Comparison of ENCODE assay signal across 8 cellular contexts in genomic region chr22:37930270-37930951, GRCh38. TPM values are rescaled to one million over a fixed set of nuclear protein-coding genes. Genes with fewer than 3 reads are reported as not detected.
A peak's percentile ranks its signal among the peaks of the same experiment; 100 is the strongest.
DNase-seq lines count a peak whose midpoint lies in the region; ATAC-seq, FAIRE-seq and TF ChIP-seq lines count a peak whose summit lies in the region.

No MANE protein-coding gene starts in this region.

- no peak overlapping the region for H3K4me2 ChIP-seq in HepG2 (ENCODE audit: low read depth, low read length)

- no peak for TF ChIP-seq EP300 in HepG2 (IDR thresholded peaks at IDR 0.05; ENCODE audit: low read depth in 2 of 2, low read length in 2 of 2)
- TF ChIP-seq EP300 in HepG2 (CRISPR knock-in tag; IDR thresholded peaks at IDR 0.05; ENCODE audit: borderline replicate concordance): no peak

- no peaks in the 10 kb centered on the region for H3K27me3 Mint-ChIP-seq in progenitor cell of endocrine pancreas

- peak; percentile 61 for TF ChIP-seq CTCF in HepG2 (CRISPR knock-in tag; IDR thresholded peaks at IDR 0.05)
- no peak for TF ChIP-seq CTCF in progenitor cell of endocrine pancreas (IDR thresholded peaks at IDR 0.05; ENCODE audit: unreplicated experiment)

- H3K4me3 Mint-ChIP-seq in progenitor cell of endocrine pancreas (ENCODE audit: low read depth): no peak overlapping the region

- DNase-seq in AG08396 (ENCODE audit: low spot score) (peak; percentile 77), GM19239 (ENCODE audit: insufficient read length, low spot score) (peak; percentile 57), HepG2 (ENCODE audit: low spot score) (no peak), progenitor cell of endocrine pancreas (ENCODE audit: low spot score, unreplicated experiment) (no peak), SIG-M5 treated with dmso at 0.1 percent for 504 hours (lab: John Stamatoyannopoulos, UW; ENCODE audit: unreplicated experiment) (no peak)
- DNase-seq in effector memory CD4-positive, alpha-beta T cell: no peak

- no peak overlapping the region for H3K27ac Mint-ChIP-seq in progenitor cell of endocrine pancreas

- no peaks in the 10 kb centered on the region for H3K9me3 ChIP-seq in HepG2 (ENCODE audit: low read length)
- no peaks in the 10 kb centered on the region for H3K9me3 ChIP-seq in effector memory CD4-positive, alpha-beta T cell (ENCODE audit: control insufficient read depth, low read length)

- TF ChIP-seq RAD21 in HepG2 (CRISPR knock-in tag; IDR thresholded peaks at IDR 0.05): no peak

- CTCF ChIA-PET in HepG2 (lab: Yijun Ruan, JAX; ENCODE audit: low intra/inter-chr PET ratio, low total read pairs): interaction anchor here (1.1 kb wide), 1 partner anchor 113 kb away, joined by 5 read pairs; no protein-coding TSS in a partner anchor

- peaks cover 10% of the 10 kb centered on the region for H3K36me3 Mint-ChIP-seq in progenitor cell of endocrine pancreas (ENCODE audit: insufficient read depth)

- in situ Hi-C loops in HepG2 (cut with HindIII; ENCODE audit: extremely low pct_ligation_motif_present, low pct_unique_long_range_greater_than_20kb): loop anchor here (10.0 kb wide), 1 partner anchor 116 kb away; no protein-coding TSS in a partner anchor

- BruUV-seq in HepG2 (replicated peaks; lab: Mats Ljungman, UMichigan): no TSS peak

- H3K4me3 ChIP-seq in HepG2 (replicated peaks in 1 of 3; ENCODE audit: insufficient read depth in 1 of 3, low read depth in 2 of 3, low read length in 3 of 3): no peak overlapping the region
- no peak overlapping the region for H3K4me3 ChIP-seq in effector memory CD4-positive, alpha-beta T cell (ENCODE audit: insufficient read depth, low read depth, low read length, poor library complexity, severe bottlenecking)

- no peak overlapping the region for H2AFZ ChIP-seq in HepG2 (ENCODE audit: low read length)

- WGBS in HepG2 (ENCODE audit: low lambda C conversion rate): 95% methylated on average over 11 of the region's 11 CpGs

- no peaks in the 10 kb centered on the region for H4K20me1 ChIP-seq in HepG2 (ENCODE audit: insufficient read depth, low read length)

- intact Hi-C loops in HepG2 (cut with micrococcal nuclease; ENCODE audit: unreplicated experiment): loop anchor here (1.0 to 5.0 kb wide), 2 partner anchors 24 to 37 kb away; partner anchors contain the start of gene MICALL1

- FAIRE-seq in GM19239 (lab: Jason Lieb, UNC) (peak; percentile 71), HepG2 (lab: Jason Lieb, UNC) (no peak)

- ATAC-seq in HepG2: peak; percentile 17; the same call in 2 of the 3 replicates
- ATAC-seq in HG03045 (IDR thresholded peaks at IDR 0.05; ENCODE audit: unreplicated experiment): no peak

- POLR2A ChIA-PET in HepG2 (lab: Yijun Ruan, JAX): interaction anchor here (0.6 kb wide), 1 partner anchor 21 kb away, joined by 4 read pairs; no protein-coding TSS in a partner anchor

- peaks cover 13% of the 10 kb centered on the region for H3K4me1 ChIP-seq in HepG2 (ENCODE audit: insufficient read depth, low read length)
- H3K4me1 ChIP-seq in effector memory CD4-positive, alpha-beta T cell (ENCODE audit: control insufficient read depth, insufficient read depth, low read length, poor library complexity, severe bottlenecking): peaks cover 7% of the 10 kb centered on the region

- TF ChIP-seq POLR2A in HepG2 (IDR thresholded peaks at IDR 0.05; ENCODE audit: insufficient read depth in 1 of 2, low read depth in 2 of 2, low read length in 2 of 2): no peak

- H3K36me3 ChIP-seq in HepG2 (replicated peaks in 1 of 2; ENCODE audit: control insufficient read depth in 1 of 2, insufficient read depth in 2 of 2, low read length in 2 of 2): peaks cover 25 to 31% of the 10 kb centered on the region in 2 experiments; a peak in 4 of 5 replicates
- peaks cover 42% of the 10 kb centered on the region for H3K36me3 ChIP-seq in effector memory CD4-positive, alpha-beta T cell (ENCODE audit: control insufficient read depth, insufficient read depth, low read length)

- no peaks in the 10 kb centered on the region for H3K9me3 Mint-ChIP-seq in progenitor cell of endocrine pancreas (ENCODE audit: low read depth)

- H3K27ac ChIP-seq in angular gyrus (ENCODE audit: low read depth, low read length) (peak overlapping the region; percentile 22), HepG2 (ENCODE audit: extremely low read length, insufficient read depth, low read length) (no peak overlapping the region)
- no peak overlapping the region for H3K27ac ChIP-seq in effector memory CD4-positive, alpha-beta T cell (ENCODE audit: insufficient read depth, low read length, poor library complexity, severe bottlenecking)

- H3K79me2 ChIP-seq in HepG2 (ENCODE audit: insufficient read depth, low read length): no peaks in the 10 kb centered on the region

- H3K27me3 ChIP-seq in HepG2 (ENCODE audit: control insufficient read depth in 1 of 2, insufficient read depth in 2 of 2, low read length in 2 of 2): no peaks in the 10 kb centered on the region
- H3K27me3 ChIP-seq in effector memory CD4-positive, alpha-beta T cell (replicated peaks; ENCODE audit: control insufficient read depth, insufficient read depth, low read length, poor library complexity, severe bottlenecking): no peaks in the 10 kb centered on the region

- H3K4me1 Mint-ChIP-seq in progenitor cell of endocrine pancreas (ENCODE audit: low read depth): no peaks in the 10 kb centered on the region

- no peak overlapping the region for H3K9ac ChIP-seq in HepG2 (ENCODE audit: insufficient read depth, low read depth, low read length)

RNA-seq across cellular contexts. Expression of gene C22orf23, which starts 23.0 kb away (rescaled TPM):
- total RNA-seq in HepG2 (2016; rRNA removed; fragmentation: Illumina TruSeq; extraction: Trizol) (0.24 and 0.32 TPM in 2 replicates), progenitor cell of endocrine pancreas (0.89 and 0.93 TPM in 2 replicates)
- total RNA-seq in HepG2 (2016; cell fraction: cytosol; rRNA removed; fragmentation: Illumina TruSeq; extraction: Trizol; ENCODE audit: low read depth): 0.40 and 0.44 TPM in 2 replicates
- total RNA-seq in HepG2 (2016; cell fraction: insoluble cytoplasmic fraction; rRNA removed; fragmentation: Illumina TruSeq; extraction: Trizol): 0.22 and 0.28 TPM in 2 replicates
- 0.68 and 1.1 TPM in 2 replicates for total RNA-seq in HepG2 (2016; cell fraction: membrane; rRNA removed; fragmentation: Illumina TruSeq; extraction: Trizol)
- 0.50 TPM in 2 replicates for total RNA-seq in HepG2 (2016; cell fraction: nucleus; rRNA removed; fragmentation: Illumina TruSeq; extraction: Trizol)
- polyA plus RNA-seq in HepG2 (2011; rRNA removed): 0.21 and 0.24 TPM in 2 replicates
- 0.13 and 0.25 TPM in 2 replicates for polyA plus RNA-seq in HepG2 (2011; cell fraction: cytosol; rRNA removed)
- polyA plus RNA-seq in HepG2 (2011; cell fraction: nucleus; rRNA removed): 0.34 and 0.45 TPM in 2 replicates
- polyA plus RNA-seq in HepG2 (2012): 0.21 and 0.31 TPM in 2 replicates
- polyA plus RNA-seq in HepG2 (2016; cell fraction: cytosol; fragmentation: Illumina TruSeq; extraction: Trizol; ENCODE audit: low read depth): 0.36 and 0.62 TPM in 2 replicates
- polyA plus RNA-seq in HepG2 (2016; cell fraction: insoluble cytoplasmic fraction; fragmentation: Illumina TruSeq; extraction: Trizol; ENCODE audit: low read depth): 0.39 and 0.41 TPM in 2 replicates
- polyA plus RNA-seq in HepG2 (2016; cell fraction: membrane; fragmentation: Illumina TruSeq; extraction: Trizol; ENCODE audit: low read depth): 0.43 and 0.85 TPM in 2 replicates
- polyA plus RNA-seq in HepG2 (2016; cell fraction: nucleus; fragmentation: Illumina TruSeq; extraction: Trizol; ENCODE audit: insufficient read depth, low read depth): 0.55 TPM in 1 of 2 replicates, not detected in the other
- 0.21 and 0.34 TPM in 2 replicates for polyA minus RNA-seq in HepG2 (2011; rRNA and poly(A)+ RNA removed; ENCODE audit: low replicate concordance)
- polyA minus RNA-seq in HepG2 (2011; cell fraction: cytosol; rRNA and poly(A)+ RNA removed): not detected in 2 replicates
- polyA minus RNA-seq in HepG2 (2011; cell fraction: nucleus; rRNA and poly(A)+ RNA removed): 0.77 TPM in 1 of 2 replicates, not detected in the other

RNA-seq across cellular contexts. Expression of gene POLR2F, which starts 23.1 kb away (rescaled TPM):
- total RNA-seq in HepG2 (2016; rRNA removed; fragmentation: Illumina TruSeq; extraction: Trizol): 135 and 147 TPM in 2 replicates
- 107 and 130 TPM in 2 replicates for total RNA-seq in HepG2 (2016; cell fraction: cytosol; rRNA removed; fragmentation: Illumina TruSeq; extraction: Trizol; ENCODE audit: low read depth)
- 141 and 150 TPM in 2 replicates for total RNA-seq in HepG2 (2016; cell fraction: insoluble cytoplasmic fraction; rRNA removed; fragmentation: Illumina TruSeq; extraction: Trizol)
- 184 and 188 TPM in 2 replicates for total RNA-seq in HepG2 (2016; cell fraction: membrane; rRNA removed; fragmentation: Illumina TruSeq; extraction: Trizol)
- total RNA-seq in HepG2 (2016; cell fraction: nucleus; rRNA removed; fragmentation: Illumina TruSeq; extraction: Trizol): 49.0 and 50.7 TPM in 2 replicates
- polyA plus RNA-seq in HepG2 (2011; rRNA removed): 136 and 158 TPM in 2 replicates
- 155 and 221 TPM in 2 replicates for polyA plus RNA-seq in HepG2 (2011; cell fraction: cytosol; rRNA removed)
- 72.1 and 83.3 TPM in 2 replicates for polyA plus RNA-seq in HepG2 (2011; cell fraction: nucleus; rRNA removed)
- 135 and 152 TPM in 2 replicates for polyA plus RNA-seq in HepG2 (2012)
- 196 and 219 TPM in 2 replicates for polyA plus RNA-seq in HepG2 (2016; cell fraction: cytosol; fragmentation: Illumina TruSeq; extraction: Trizol; ENCODE audit: low read depth)
- polyA plus RNA-seq in HepG2 (2016; cell fraction: insoluble cytoplasmic fraction; fragmentation: Illumina TruSeq; extraction: Trizol; ENCODE audit: low read depth): 220 TPM in 2 replicates
- 238 and 251 TPM in 2 replicates for polyA plus RNA-seq in HepG2 (2016; cell fraction: membrane; fragmentation: Illumina TruSeq; extraction: Trizol; ENCODE audit: low read depth)
- 117 and 120 TPM in 2 replicates for polyA plus RNA-seq in HepG2 (2016; cell fraction: nucleus; fragmentation: Illumina TruSeq; extraction: Trizol; ENCODE audit: insufficient read depth, low read depth)
- 30.1 and 40.6 TPM in 2 replicates for polyA minus RNA-seq in HepG2 (2011; rRNA and poly(A)+ RNA removed; ENCODE audit: low replicate concordance)
- 33.1 TPM in 2 replicates for polyA minus RNA-seq in HepG2 (2011; cell fraction: cytosol; rRNA and poly(A)+ RNA removed)
- 14.9 and 15.7 TPM in 2 replicates for polyA minus RNA-seq in HepG2 (2011; cell fraction: nucleus; rRNA and poly(A)+ RNA removed)
- total RNA-seq in progenitor cell of endocrine pancreas: 80.0 and 83.1 TPM in 2 replicates

RNA-seq across cellular contexts. Expression of gene MICALL1, which starts 24.3 kb away (rescaled TPM):
- total RNA-seq in HepG2 (2016; rRNA removed; fragmentation: Illumina TruSeq; extraction: Trizol) (10.2 and 10.6 TPM in 2 replicates), progenitor cell of endocrine pancreas (42.8 and 43.2 TPM in 2 replicates)
- 3.4 and 3.8 TPM in 2 replicates for total RNA-seq in HepG2 (2016; cell fraction: cytosol; rRNA removed; fragmentation: Illumina TruSeq; extraction: Trizol; ENCODE audit: low read depth)
- 9.0 and 10.7 TPM in 2 replicates for total RNA-seq in HepG2 (2016; cell fraction: insoluble cytoplasmic fraction; rRNA removed; fragmentation: Illumina TruSeq; extraction: Trizol)
- 13.1 and 14.5 TPM in 2 replicates for total RNA-seq in HepG2 (2016; cell fraction: membrane; rRNA removed; fragmentation: Illumina TruSeq; extraction: Trizol)
- total RNA-seq in HepG2 (2016; cell fraction: nucleus; rRNA removed; fragmentation: Illumina TruSeq; extraction: Trizol): 7.8 and 8.7 TPM in 2 replicates
- 7.6 and 10.2 TPM in 2 replicates for polyA plus RNA-seq in HepG2 (2011; rRNA removed)
- 6.7 and 7.5 TPM in 2 replicates for polyA plus RNA-seq in HepG2 (2011; cell fraction: cytosol; rRNA removed)
- 20.3 and 21.4 TPM in 2 replicates for polyA plus RNA-seq in HepG2 (2011; cell fraction: nucleus; rRNA removed)
- 6.6 and 10.9 TPM in 2 replicates for polyA plus RNA-seq in HepG2 (2012)
- 4.2 and 4.5 TPM in 2 replicates for polyA plus RNA-seq in HepG2 (2016; cell fraction: cytosol; fragmentation: Illumina TruSeq; extraction: Trizol; ENCODE audit: low read depth)
- 11.5 and 15.1 TPM in 2 replicates for polyA plus RNA-seq in HepG2 (2016; cell fraction: insoluble cytoplasmic fraction; fragmentation: Illumina TruSeq; extraction: Trizol; ENCODE audit: low read depth)
- polyA plus RNA-seq in HepG2 (2016; cell fraction: membrane; fragmentation: Illumina TruSeq; extraction: Trizol; ENCODE audit: low read depth): 12.2 and 15.3 TPM in 2 replicates
- 14.0 and 21.3 TPM in 2 replicates for polyA plus RNA-seq in HepG2 (2016; cell fraction: nucleus; fragmentation: Illumina TruSeq; extraction: Trizol; ENCODE audit: insufficient read depth, low read depth)
- 20.1 and 35.6 TPM in 2 replicates for polyA minus RNA-seq in HepG2 (2011; rRNA and poly(A)+ RNA removed; ENCODE audit: low replicate concordance)
- 11.8 and 17.0 TPM in 2 replicates for polyA minus RNA-seq in HepG2 (2011; cell fraction: cytosol; rRNA and poly(A)+ RNA removed)
- 8.9 and 10.7 TPM in 2 replicates for polyA minus RNA-seq in HepG2 (2011; cell fraction: nucleus; rRNA and poly(A)+ RNA removed)

RNA-seq across cellular contexts. Expression of gene SOX10, which starts 53.9 kb away (rescaled TPM):
- total RNA-seq in HepG2 (2016; rRNA removed; fragmentation: Illumina TruSeq; extraction: Trizol) (not detected in 2 replicates), progenitor cell of endocrine pancreas (0.95 and 1.3 TPM in 2 replicates)
- total RNA-seq in HepG2 (2016; cell fraction: cytosol; rRNA removed; fragmentation: Illumina TruSeq; extraction: Trizol; ENCODE audit: low read depth): not detected in 2 replicates
- total RNA-seq in HepG2 (2016; cell fraction: insoluble cytoplasmic fraction; rRNA removed; fragmentation: Illumina TruSeq; extraction: Trizol): not detected in 2 replicates
- total RNA-seq in HepG2 (2016; cell fraction: membrane; rRNA removed; fragmentation: Illumina TruSeq; extraction: Trizol): not detected in 2 replicates
- total RNA-seq in HepG2 (2016; cell fraction: nucleus; rRNA removed; fragmentation: Illumina TruSeq; extraction: Trizol): not detected in 2 replicates
- polyA plus RNA-seq in HepG2 (2011; rRNA removed): not detected in 2 replicates
- not detected in 2 replicates for polyA plus RNA-seq in HepG2 (2011; cell fraction: cytosol; rRNA removed)
- not detected in 2 replicates for polyA plus RNA-seq in HepG2 (2011; cell fraction: nucleus; rRNA removed)
- 0.04 TPM in 1 of 2 replicates, not detected in the other for polyA plus RNA-seq in HepG2 (2012)
- polyA plus RNA-seq in HepG2 (2016; cell fraction: cytosol; fragmentation: Illumina TruSeq; extraction: Trizol; ENCODE audit: low read depth): not detected in 2 replicates
- polyA plus RNA-seq in HepG2 (2016; cell fraction: insoluble cytoplasmic fraction; fragmentation: Illumina TruSeq; extraction: Trizol; ENCODE audit: low read depth): not detected in 2 replicates
- not detected in 2 replicates for polyA plus RNA-seq in HepG2 (2016; cell fraction: membrane; fragmentation: Illumina TruSeq; extraction: Trizol; ENCODE audit: low read depth)
- not detected in 2 replicates for polyA plus RNA-seq in HepG2 (2016; cell fraction: nucleus; fragmentation: Illumina TruSeq; extraction: Trizol; ENCODE audit: insufficient read depth, low read depth)
- polyA minus RNA-seq in HepG2 (2011; rRNA and poly(A)+ RNA removed; ENCODE audit: low replicate concordance): not detected in 2 replicates
- polyA minus RNA-seq in HepG2 (2011; cell fraction: cytosol; rRNA and poly(A)+ RNA removed): not detected in 2 replicates
- polyA minus RNA-seq in HepG2 (2011; cell fraction: nucleus; rRNA and poly(A)+ RNA removed): not detected in 2 replicates

Comparison
In these comparisons a context has a peak if more than half of its experiments do, and no peak if none do; other contexts are left out.
1. DNase-seq: peak in AG08396 (single experiment) and GM19239 (single experiment); none in HepG2 (single experiment), effector memory CD4-positive, alpha-beta T cell (0 of 3), progenitor cell of endocrine pancreas (single experiment) and SIG-M5 treated with dmso at 0.1 percent for 504 hours (single experiment).